ENCODE assay signal across 9 cellular contexts in genomic region chr9:5832093-5832542, GRCh38. TPM values are rescaled to one million over a fixed set of nuclear protein-coding genes. Genes with fewer than 3 reads are reported as not detected.
DNase-seq lines count a peak whose midpoint lies in the region; TF ChIP-seq lines count a peak whose summit lies in the region.
"Had no signal": no experiment of that assay in that cellular context is flagged by ENCODE, and none has a peak within 500 bp of the region (broad histone marks: within the 10 kb centered on the region; RNA-seq: fewer than 3 reads in every experiment).

No MANE protein-coding gene starts in this region.

- H3K79me2 ChIP-seq in PC-9 (ENCODE audit: low read depth): peaks cover 49% of the 10 kb centered on the region

- peak overlapping the region; percentile 87 for H3K4me3 ChIP-seq in PC-9
- peak overlapping the region; percentile 86 for H3K4me3 ChIP-seq in coronary artery
- H3K4me3 ChIP-seq in mucosa of rectum (ENCODE audit: low read length in 2 of 2): peak overlapping the region; percentile 96

- intact Hi-C loops in PC-9 (cut with micrococcal nuclease; ENCODE audit: unreplicated experiment): loop anchor here (1.0 kb wide), 1 partner anchor 49 kb away; no protein-coding TSS in a partner anchor

- peak overlapping the region; percentile 56 for H3K27ac ChIP-seq in PC-9
- peak overlapping the region; percentile 39 to 80 for H3K27ac ChIP-seq in coronary artery
- peak overlapping the region; percentile 85 to 86 for H3K27ac ChIP-seq in mucosa of rectum (ENCODE audit: low read depth in 2 of 2, low read length in 2 of 2)

- TF ChIP-seq CTCF in HFFc6 (IDR thresholded peaks at IDR 0.05): no peak
- TF ChIP-seq CTCF in PC-9 (conservative IDR thresholded peaks at IDR 0.05): no peak
- no peak for TF ChIP-seq CTCF in coronary artery (IDR thresholded peaks at IDR 0.05)

- H3K4me1 ChIP-seq in ES-I3 (ENCODE audit: insufficient read depth, low read length) (0 out of 2 replicates have a peak, but pooled peaks cover 3% of the 10 kb centered on the region), PC-9 (replicated peaks; ENCODE audit: insufficient read depth) (peaks cover 10% of the 10 kb centered on the region), mucosa of rectum (ENCODE audit: control insufficient read depth in 2 of 2, insufficient read depth in 2 of 2, low read length in 2 of 2) (peaks cover 8 to 31% of the 10 kb centered on the region in 2 donors)

- peak overlapping the region; percentile 73 for H3K4me2 ChIP-seq in PC-9

- H3K36me3 Mint-ChIP-seq in HFFc6 (ENCODE audit: low read depth): no peaks in the 10 kb centered on the region

- no peaks in the 10 kb centered on the region for H3K36me3 ChIP-seq in ES-I3 (ENCODE audit: insufficient read depth, low read length)
- H3K36me3 ChIP-seq in PC-9 (ENCODE audit: low read depth): peaks cover 14% of the 10 kb centered on the region
- H3K36me3 ChIP-seq in mucosa of rectum (ENCODE audit: control insufficient read depth in 2 of 2, insufficient read depth in 2 of 2, low read length in 2 of 2): no peaks in the 10 kb centered on the region

- no TSS peak for BruUV-seq in PC-9 (replicated peaks; lab: Mats Ljungman, UMichigan)

- H3K27me3 Mint-ChIP-seq in HFFc6 (ENCODE audit: insufficient read depth): no peaks in the 10 kb centered on the region; the same call in 1 of the 2 replicates

- H3K4me1 Mint-ChIP-seq in HFFc6 (ENCODE audit: low read depth): peaks cover 24% of the 10 kb centered on the region

- no peaks in the 10 kb centered on the region for H3K9me3 Mint-ChIP-seq in HFFc6

- no peaks in the 10 kb centered on the region; the same call in 1 of the 2 replicates for H4K20me1 ChIP-seq in PC-9 (ENCODE audit: insufficient read depth)

- H2AFZ ChIP-seq in PC-9: peak overlapping the region; percentile 77

- DNase-seq in HFFc6 (no peak), PC-9 (no peak), coronary artery (ENCODE audit: low spot score) (no peak), DMS53 (lab: John Stamatoyannopoulos, UW) (no peak), HuH-7 (ENCODE audit: low spot score) (no peak)
- no peak for DNase-seq in stimulated activated CD4-positive, alpha-beta T cell treated with anti-CD3 and anti-CD28 coated beads, Interleukin-1b, Interleukin-23, amount 100 ng/mL, for 48 hours

- no peaks in the 10 kb centered on the region for H3F3A ChIP-seq in PC-9 (ENCODE audit: insufficient read depth, low read depth)

- no peaks in the 10 kb centered on the region for H3K9me2 ChIP-seq in PC-9 (ENCODE audit: insufficient read depth)

- peak overlapping the region; percentile 90 for H3K4me3 Mint-ChIP-seq in HFFc6

- H3K27me3 ChIP-seq in PC-9 (ENCODE audit: insufficient read depth, low read depth) (no peaks in the 10 kb centered on the region), mucosa of rectum (ENCODE audit: control insufficient read depth in 2 of 2, insufficient read depth in 2 of 2, low read length in 2 of 2) (no peaks in the 10 kb centered on the region)

- POLR2A ChIA-PET in PC-9 (lab: Charles Lee; ENCODE audit: unreplicated experiment): interaction anchor here (0.5 kb wide), 1 partner anchor 13 kb away, joined by 3 read pairs; no protein-coding TSS in a partner anchor

- H3K9ac ChIP-seq in ES-I3 (ENCODE audit: low read depth, low read length) (peak overlapping the region; percentile 87), mucosa of rectum (ENCODE audit: low read depth in 1 of 2, low read length in 2 of 2) (peak overlapping the region; percentile 81 to 91)

- no peak overlapping the region for H3K27ac Mint-ChIP-seq in HFFc6

- H3K9me3 ChIP-seq in ES-I3 (ENCODE audit: control insufficient read depth, insufficient read depth, low read length) (no peaks in the 10 kb centered on the region), PC-9 (ENCODE audit: insufficient read depth, low read depth) (no peaks in the 10 kb centered on the region), mucosa of rectum (ENCODE audit: control insufficient read depth in 2 of 2, low read length in 2 of 2) (no peaks in the 10 kb centered on the region)

- CTCF ChIA-PET in PC-9 (lab: Charles Lee): interaction anchor here (0.6 kb wide), 1 partner anchor 48 kb away, joined by 3 read pairs; no protein-coding TSS in a partner anchor

RNA-seq across cellular contexts. Expression of gene ERMP1, which starts 0.8 kb away (rescaled TPM):
- 1 to 10 TPM; 5.1 to 7.5 (median 6.8) TPM for total RNA-seq in HFFc6 (2021; fragmentation: NEBNext Ultra II Directional; extraction: Animal tissue kit (Norgen Biotek cat#: 25700))
- 51.0 and 64.6 TPM in 2 replicates for total RNA-seq in PC-9 (2021)

RNA-seq across cellular contexts. Expression of gene MLANA, which starts 58.6 kb away (rescaled TPM):
- not detected for total RNA-seq in HFFc6 (2021; fragmentation: NEBNext Ultra II Directional; extraction: Animal tissue kit (Norgen Biotek cat#: 25700))
- total RNA-seq in PC-9 (2021): not detected in 2 replicates
- total RNA-seq: NCI-H460 had no signal
